ENCODE assay signal across 2 cellular contexts in the genomic region with DNA sequence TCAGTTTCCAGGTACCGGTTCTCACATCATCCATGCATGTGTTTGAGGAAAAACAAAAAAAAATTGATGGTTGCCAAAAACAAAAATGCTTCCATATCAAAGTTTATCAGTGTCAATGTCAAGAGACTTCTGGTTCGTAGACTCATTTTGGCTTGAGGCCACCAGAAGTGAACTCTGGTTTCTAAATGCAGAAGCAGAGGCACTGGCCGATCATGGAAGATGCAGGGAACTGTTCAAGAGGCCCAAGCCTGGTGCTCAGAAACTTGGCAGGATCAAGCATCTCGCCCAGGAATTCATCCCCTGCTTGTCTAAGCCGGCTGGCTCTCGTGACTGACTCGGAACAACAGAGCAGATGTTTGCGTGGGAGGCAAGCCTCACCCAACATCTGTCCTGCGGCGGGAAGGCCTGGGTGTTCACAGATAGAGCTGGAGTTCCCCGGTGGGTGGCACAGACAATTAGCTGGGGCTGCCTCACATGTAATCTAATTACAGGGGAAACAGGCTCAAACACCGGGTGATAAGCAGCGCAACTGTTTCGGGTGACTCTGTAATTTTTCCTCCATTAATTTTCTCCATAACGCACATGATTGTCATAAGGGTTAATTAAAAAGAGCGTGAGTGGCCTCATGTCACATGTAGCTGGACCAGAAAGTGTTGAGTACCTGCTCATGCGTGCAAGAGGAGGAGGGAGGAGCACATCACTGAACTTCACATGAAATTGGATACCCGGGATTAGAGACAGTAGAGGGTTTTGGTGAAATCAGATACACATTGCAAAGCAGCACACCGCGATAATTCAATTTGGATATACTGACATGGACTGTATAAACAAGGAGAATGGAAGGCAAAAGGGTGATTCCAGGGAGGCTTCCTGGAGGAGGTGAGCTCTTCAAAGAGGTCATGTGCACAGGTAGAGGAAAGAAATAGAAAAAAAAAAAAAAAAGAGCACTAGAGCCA.
TF ChIP-seq lines count a peak whose summit lies in the region.

No MANE protein-coding gene starts in this region.

TF ChIP-seq in IMR-90, 13 proteins besides CTCF, POLR2A, EP300 and RAD21:
- peak; percentile 97 for TF ChIP-seq BHLHE40 (IDR thresholded peaks at IDR 0.05; ENCODE audit: low read depth, low read length)
- 0 out of 2 replicates have a peak, but pooled peaks have one; percentile 10 for TF ChIP-seq NFE2L2 (IDR thresholded peaks at IDR 0.05; ENCODE audit: low read depth, low read length)
- TF ChIP-seq SMC3 (IDR thresholded peaks at IDR 0.05; ENCODE audit: low read depth, low read length) = 0 out of 2 replicates have a peak, but pooled peaks have one; percentile 5
- TF ChIP-seq CEBPB (IDR thresholded peaks at IDR 0.05; ENCODE audit: low read depth, low read length) = no peak
TF ChIP-seq in IMR-90: peak in this region for 3.

TF ChIP-seq in GM12878, 131 proteins besides CTCF, POLR2A, EP300 and RAD21:
- peak; percentile 26 to 37; a peak in 2 of 4 replicates for TF ChIP-seq IKZF2 (IDR thresholded peaks at IDR 0.05)
- TF ChIP-seq BCL11A (IDR thresholded peaks at IDR 0.05; ENCODE audit: low read depth, low read length) = peak; percentile 56; the same call in 1 of the 2 replicates
- peak; percentile 75 for TF ChIP-seq MTA2 (IDR thresholded peaks at IDR 0.05; ENCODE audit: low read depth)
- TF ChIP-seq DPF2 (IDR thresholded peaks at IDR 0.05) = 0 out of 2 replicates have a peak, but pooled peaks have one; percentile 51
- TF ChIP-seq EGR1 (IDR thresholded peaks at IDR 0.05; ENCODE audit: borderline replicate concordance in 1 of 2, low read depth in 2 of 2, low read length in 2 of 2) = 0 out of 3 replicates have a peak, but pooled peaks of 1 of the 2 experiments have one; percentile 29
- TF ChIP-seq BHLHE40 (IDR thresholded peaks at IDR 0.05; ENCODE audit: borderline replicate concordance in 1 of 2, low read depth in 2 of 2, low read length in 1 of 2) = peak; percentile 61 to 85; a peak in 3 of 4 replicates
- TF ChIP-seq TCF12 (IDR thresholded peaks at IDR 0.05; ENCODE audit: low read depth, low read length) = peak; percentile 71
- TF ChIP-seq IRF3 (IDR thresholded peaks at IDR 0.05) = no peak
- peak; percentile 45; the same call in 1 of the 2 replicates for TF ChIP-seq TCF3 (IDR thresholded peaks at IDR 0.05; ENCODE audit: borderline replicate concordance, insufficient read depth, low read depth, low read length)
- TF ChIP-seq EZH2 (IDR thresholded peaks at IDR 0.05; ENCODE audit: borderline replicate concordance, control insufficient read depth, low read depth, low read length) = no peak
- TF ChIP-seq GATAD2B (conservative IDR thresholded peaks at IDR 0.05; ENCODE audit: low read depth) = peak; percentile 58; the same call in 1 of the 2 replicates
- TF ChIP-seq, protein P1, sequence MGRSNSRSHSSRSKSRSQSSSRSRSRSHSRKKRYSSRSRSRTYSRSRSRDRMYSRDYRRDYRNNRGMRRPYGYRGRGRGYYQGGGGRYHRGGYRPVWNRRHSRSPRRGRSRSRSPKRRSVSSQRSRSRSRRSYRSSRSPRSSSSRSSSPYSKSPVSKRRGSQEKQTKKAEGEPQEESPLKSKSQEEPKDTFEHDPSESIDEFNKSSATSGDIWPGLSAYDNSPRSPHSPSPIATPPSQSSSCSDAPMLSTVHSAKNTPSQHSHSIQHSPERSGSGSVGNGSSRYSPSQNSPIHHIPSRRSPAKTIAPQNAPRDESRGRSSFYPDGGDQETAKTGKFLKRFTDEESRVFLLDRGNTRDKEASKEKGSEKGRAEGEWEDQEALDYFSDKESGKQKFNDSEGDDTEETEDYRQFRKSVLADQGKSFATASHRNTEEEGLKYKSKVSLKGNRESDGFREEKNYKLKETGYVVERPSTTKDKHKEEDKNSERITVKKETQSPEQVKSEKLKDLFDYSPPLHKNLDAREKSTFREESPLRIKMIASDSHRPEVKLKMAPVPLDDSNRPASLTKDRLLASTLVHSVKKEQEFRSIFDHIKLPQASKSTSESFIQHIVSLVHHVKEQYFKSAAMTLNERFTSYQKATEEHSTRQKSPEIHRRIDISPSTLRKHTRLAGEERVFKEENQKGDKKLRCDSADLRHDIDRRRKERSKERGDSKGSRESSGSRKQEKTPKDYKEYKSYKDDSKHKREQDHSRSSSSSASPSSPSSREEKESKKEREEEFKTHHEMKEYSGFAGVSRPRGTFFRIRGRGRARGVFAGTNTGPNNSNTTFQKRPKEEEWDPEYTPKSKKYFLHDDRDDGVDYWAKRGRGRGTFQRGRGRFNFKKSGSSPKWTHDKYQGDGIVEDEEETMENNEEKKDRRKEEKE (IDR thresholded peaks at IDR 0.05) = no peak
- TF ChIP-seq, protein P2, sequence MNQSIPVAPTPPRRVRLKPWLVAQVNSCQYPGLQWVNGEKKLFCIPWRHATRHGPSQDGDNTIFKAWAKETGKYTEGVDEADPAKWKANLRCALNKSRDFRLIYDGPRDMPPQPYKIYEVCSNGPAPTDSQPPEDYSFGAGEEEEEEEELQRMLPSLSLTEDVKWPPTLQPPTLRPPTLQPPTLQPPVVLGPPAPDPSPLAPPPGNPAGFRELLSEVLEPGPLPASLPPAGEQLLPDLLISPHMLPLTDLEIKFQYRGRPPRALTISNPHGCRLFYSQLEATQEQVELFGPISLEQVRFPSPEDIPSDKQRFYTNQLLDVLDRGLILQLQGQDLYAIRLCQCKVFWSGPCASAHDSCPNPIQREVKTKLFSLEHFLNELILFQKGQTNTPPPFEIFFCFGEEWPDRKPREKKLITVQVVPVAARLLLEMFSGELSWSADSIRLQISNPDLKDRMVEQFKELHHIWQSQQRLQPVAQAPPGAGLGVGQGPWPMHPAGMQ (IDR thresholded peaks at IDR 0.05; ENCODE audit: borderline replicate concordance) = no peak
- TF ChIP-seq RUNX3 (IDR thresholded peaks at IDR 0.05; ENCODE audit: low read length) = peak; percentile 21; the same call in 1 of the 2 replicates
- peak; percentile 74 for TF ChIP-seq IKZF1 (conservative IDR thresholded peaks at IDR 0.05)
